Comparison of ENCODE assay signal across 8 cellular contexts in the genomic region with DNA sequence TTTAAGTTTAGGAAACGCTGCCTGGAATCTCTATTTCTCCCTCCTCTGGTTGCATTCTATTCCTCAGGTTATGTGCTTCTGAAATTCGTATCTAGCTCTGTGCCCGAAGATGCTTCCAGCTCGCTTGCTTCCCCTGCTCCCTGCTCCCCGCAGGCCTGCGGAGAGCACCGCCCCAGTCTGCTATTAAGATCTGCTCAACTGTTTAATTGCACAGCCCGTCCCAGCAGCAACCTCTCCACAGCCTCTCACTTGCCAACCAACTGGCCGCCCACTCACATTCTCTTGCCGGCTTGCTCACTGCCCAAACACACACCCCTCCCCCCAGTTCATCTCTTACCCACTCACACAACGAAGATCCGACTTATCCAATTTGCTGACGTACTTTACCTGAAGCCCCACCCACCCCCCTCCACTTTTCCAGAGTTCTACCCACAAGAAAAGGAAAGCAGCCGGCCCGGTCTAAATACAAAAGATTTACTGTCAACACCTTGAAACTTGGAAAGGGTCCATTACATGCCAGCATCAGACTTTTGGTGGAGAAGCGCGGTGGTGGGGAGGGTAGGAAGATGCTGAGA.
DNase-seq lines count a peak whose midpoint lies in the region; ATAC-seq, FAIRE-seq and TF ChIP-seq lines count a peak whose summit lies in the region.

No MANE protein-coding gene starts in this region.

- FAIRE-seq in small intestine (lab: Jason Lieb, UNC): no peak

- H3K36me3 ChIP-seq in small intestine (ENCODE audit: control insufficient read depth in 2 of 2, insufficient read depth in 2 of 2, low read length in 2 of 2) (peaks cover 0 to 2% of the 10 kb centered on the region in 2 donors), WERI-Rb-1 (no peaks in the 10 kb centered on the region)

- H3K27me3 ChIP-seq in small intestine (ENCODE audit: control insufficient read depth in 2 of 2, insufficient read depth in 2 of 2, low read length in 2 of 2): no peaks in the 10 kb centered on the region
- no peaks in the 10 kb centered on the region for H3K27me3 ChIP-seq in WERI-Rb-1 (ENCODE audit: insufficient read depth, low read depth, severe bottlenecking)

- peak; percentile 39 for DNase-seq in stimulated activated naive CD4-positive, alpha-beta T cell treated with Interleukin-2 at 50 U/mL for 16 hours (lab: John Stamatoyannopoulos, UW)
- no peak for DNase-seq in stimulated activated naive CD4-positive, alpha-beta T cell (lab: John Stamatoyannopoulos, UW)
- peak in 42 of 56 donors; percentile 22 to 84 (median 60) for DNase-seq in amygdala (lab: John Stamatoyannopoulos, UW)
- peak; percentile 62 for DNase-seq in iPS-NIHi11 (ENCODE audit: low spot score)
- DNase-seq in small intestine: peak; percentile 67
- DNase-seq in NK-92 treated with Interleukin-12 subunit alpha and Interleukin-12 subunit beta, amount 100 ng/mL, for 24 hours (lab: John Stamatoyannopoulos, UW): no peak
- DNase-seq in WERI-Rb-1: no peak

- 9 to 35% (median 19%) methylated on average over 17 of the region's 17 CpGs for WGBS in small intestine, 3 donors

- H3K27ac ChIP-seq in small intestine (ENCODE audit: low read depth in 1 of 2, low read length in 1 of 2) (peak overlapping the region; percentile 41 to 82), WERI-Rb-1 (no peak overlapping the region)

- no peak for TF ChIP-seq CTCF in WERI-Rb-1 (IDR thresholded peaks at IDR 0.05; ENCODE audit: low read depth, low read length)

- H3K9me3 ChIP-seq in small intestine (ENCODE audit: control insufficient read depth, low read depth) (no peaks in the 10 kb centered on the region), WERI-Rb-1 (ENCODE audit: severe bottlenecking) (no peaks in the 10 kb centered on the region)

- peaks cover 13 to 34% of the 10 kb centered on the region in 2 donors for H3K4me1 ChIP-seq in small intestine (ENCODE audit: control insufficient read depth in 2 of 2, insufficient read depth in 1 of 2, low read depth in 1 of 2, low read length in 1 of 2)

- H3K4me3 ChIP-seq in small intestine (ENCODE audit: low read depth in 1 of 2, low read length in 2 of 2) (no peak overlapping the region), WERI-Rb-1 (ENCODE audit: low read depth, low read length) (no peak overlapping the region)

- ATAC-seq in HG03039 (IDR thresholded peaks at IDR 0.05; ENCODE audit: unreplicated experiment): no peak

Comparison
In these comparisons a context has a peak if more than half of its experiments do, and no peak if none do; other contexts are left out.
1. DNase-seq: peak in stimulated activated naive CD4-positive, alpha-beta T cell treated with Interleukin-2 at 50 U/mL for 16 hours (single experiment), amygdala (42 of 56), iPS-NIHi11 (single experiment) and small intestine (single experiment); none in stimulated activated naive CD4-positive, alpha-beta T cell (0 of 6), NK-92 treated with Interleukin-12 subunit alpha and Interleukin-12 subunit beta, amount 100 ng/mL, for 24 hours (single experiment) and WERI-Rb-1 (single experiment).